25 cellular contexts compared by ENCODE assay signal in the genomic region with DNA sequence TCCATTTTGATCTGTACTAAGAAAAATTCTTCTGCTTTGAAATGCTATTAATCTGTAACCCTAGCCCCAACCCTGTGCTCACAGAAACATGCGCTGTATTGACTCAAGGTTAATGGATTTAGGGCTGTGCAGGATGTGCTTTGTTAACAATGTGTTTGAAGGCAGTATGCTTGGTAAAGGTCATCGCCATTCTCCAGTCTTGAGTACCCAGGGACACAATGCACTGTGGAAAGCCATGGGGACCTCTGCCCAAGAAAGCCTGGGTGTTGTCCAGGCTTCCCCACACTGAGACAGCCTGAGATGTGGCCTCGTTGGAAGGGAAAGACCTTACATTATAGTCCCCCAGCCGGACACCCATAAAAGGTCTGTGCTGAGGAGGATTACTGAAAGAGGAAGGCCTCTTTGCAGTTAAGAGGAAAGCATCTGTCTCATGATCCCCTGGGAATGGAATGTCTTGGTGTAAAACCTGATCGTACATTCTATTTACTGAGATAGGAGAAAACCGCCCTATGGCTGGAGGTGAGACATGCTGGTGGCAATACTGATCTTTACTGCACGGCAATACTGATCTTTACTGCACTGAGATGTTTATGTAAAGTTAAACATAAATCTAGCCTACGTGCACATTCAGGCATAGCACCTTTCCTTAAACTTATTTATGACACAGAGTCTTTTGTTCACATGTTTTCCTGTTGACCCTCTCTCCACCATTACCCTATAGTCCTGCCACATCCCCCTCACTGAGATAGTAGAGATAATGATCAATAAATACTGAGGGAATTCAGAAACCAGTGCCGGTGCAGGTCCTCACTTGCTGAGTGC. TPM values are rescaled to one million over a fixed set of nuclear protein-coding genes. Genes with fewer than 3 reads are reported as not detected.
DNase-seq lines count a peak whose midpoint lies in the region; ATAC-seq, FAIRE-seq and TF ChIP-seq lines count a peak whose summit lies in the region.
"Had no signal": no experiment of that assay in that cellular context is flagged by ENCODE, and none has a peak within 500 bp of the region (broad histone marks: within the 10 kb centered on the region; RNA-seq: fewer than 3 reads in every experiment).

No MANE protein-coding gene starts in this region.

- H3K4me3 Mint-ChIP-seq in activated T-cell treated with anti-CD3 and anti-CD28 coated beads, Interleukin-2, amount 50 U/mL, for 4 hours: no peak overlapping the region

- no peaks in the 10 kb centered on the region for H3K36me3 Mint-ChIP-seq in activated T-cell treated with anti-CD3 and anti-CD28 coated beads, Interleukin-2, amount 50 U/mL, for 4 hours (ENCODE audit: insufficient read depth)

- BruUV-seq in HepG2 (replicated peaks; lab: Mats Ljungman, UMichigan): no TSS peak

- H3K27ac ChIP-seq in HepG2 (ENCODE audit: extremely low read length, insufficient read depth, low read length) (peak overlapping the region; percentile 76), right lobe of liver (no peak overlapping the region), suprapubic skin (no peak overlapping the region), right cardiac atrium (ENCODE audit: low read length) (no peak overlapping the region)
- H3K27ac ChIP-seq: skin epidermis had no signal

- TF ChIP-seq CTCF in HepG2 (CRISPR knock-in tag; IDR thresholded peaks at IDR 0.05) (no peak), right lobe of liver (IDR thresholded peaks at IDR 0.05) (no peak), suprapubic skin (IDR thresholded peaks at IDR 0.05) (no peak)

- intact Hi-C loops in HepG2 (cut with micrococcal nuclease; ENCODE audit: unreplicated experiment): no loop called here
- intact Hi-C loops in right lobe of liver (cut with DNase I): loop anchor here in 1 of 2 donors (10.0 kb wide), 1 partner anchor 118 kb away; no protein-coding TSS in a partner anchor
- intact Hi-C loops in right cardiac atrium (cut with DNase I): no loop called here

- WGBS in HepG2 (ENCODE audit: low lambda C conversion rate): 0% methylated on average over 9 of the region's 9 CpGs
- 73% methylated on average over 8 of the region's 9 CpGs for WGBS in right lobe of liver (ENCODE audit: insufficient coverage, low coverage, low lambda C conversion rate, missing lambda C conversion rate)
- WGBS in suprapubic skin: 84% methylated on average over 9 of the region's 9 CpGs
- WGBS in right cardiac atrium: 87% methylated on average over 9 of the region's 9 CpGs

- no peaks in the 10 kb centered on the region for H3K9me3 ChIP-seq in HepG2 (ENCODE audit: low read length)
- no peaks in the 10 kb centered on the region for H3K9me3 ChIP-seq in right lobe of liver
- no peaks in the 10 kb centered on the region for H3K9me3 ChIP-seq in suprapubic skin
- no peaks in the 10 kb centered on the region for H3K9me3 ChIP-seq in right cardiac atrium (ENCODE audit: control insufficient read depth, low read length)
- H3K9me3 ChIP-seq: MG63 had no signal

- TF ChIP-seq RAD21 in HepG2 (CRISPR knock-in tag; IDR thresholded peaks at IDR 0.05): no peak

- TF ChIP-seq EP300 in HepG2 (IDR thresholded peaks at IDR 0.05; ENCODE audit: low read depth in 2 of 2, low read length in 2 of 2): peak in 1 of 2 experiments; percentile 84; a peak in 2 of 4 replicates
- TF ChIP-seq EP300 in HepG2 (CRISPR knock-in tag; IDR thresholded peaks at IDR 0.05; ENCODE audit: borderline replicate concordance): peak; percentile 53; the same call in 1 of the 2 replicates
- TF ChIP-seq EP300 in suprapubic skin (IDR thresholded peaks at IDR 0.05): no peak

- in situ Hi-C loops in HepG2 (cut with HindIII; ENCODE audit: extremely low pct_ligation_motif_present, low pct_unique_long_range_greater_than_20kb): no loop called here

- H3K36me3 ChIP-seq in HepG2 (replicated peaks in 1 of 2; ENCODE audit: control insufficient read depth in 1 of 2, insufficient read depth in 2 of 2, low read length in 2 of 2) (peaks cover 6 to 21% of the 10 kb centered on the region in 2 experiments), right lobe of liver (no peaks in the 10 kb centered on the region), suprapubic skin (peaks cover 8% of the 10 kb centered on the region)

- ATAC-seq in HepG2 (peak; percentile 80), right lobe of liver (no peak), right cardiac atrium (no peak)
- ATAC-seq in activated T-cell treated with anti-CD3 and anti-CD28 coated beads, Interleukin-2, amount 50 U/mL, for 4 hours: no peak

- H2AFZ ChIP-seq in HepG2 (ENCODE audit: low read length): no peak overlapping the region

- H4K20me1 ChIP-seq in HepG2 (ENCODE audit: insufficient read depth, low read length): no peaks in the 10 kb centered on the region

- H3K4me1 Mint-ChIP-seq in activated T-cell treated with anti-CD3 and anti-CD28 coated beads, Interleukin-2, amount 50 U/mL, for 4 hours (ENCODE audit: low read depth): no peaks in the 10 kb centered on the region

- no peaks in the 10 kb centered on the region for H3K27me3 ChIP-seq in HepG2 (ENCODE audit: control insufficient read depth in 1 of 2, insufficient read depth in 2 of 2, low read length in 2 of 2)
- no peaks in the 10 kb centered on the region for H3K27me3 ChIP-seq in right lobe of liver
- no peaks in the 10 kb centered on the region for H3K27me3 ChIP-seq in suprapubic skin
- H3K27me3 ChIP-seq in right cardiac atrium (ENCODE audit: control insufficient read depth, insufficient read depth): no peaks in the 10 kb centered on the region
- H3K27me3 ChIP-seq: MG63 had no signal

- H3K9me3 Mint-ChIP-seq in activated T-cell treated with anti-CD3 and anti-CD28 coated beads, Interleukin-2, amount 50 U/mL, for 4 hours: no peaks in the 10 kb centered on the region

- CTCF ChIA-PET in HepG2 (lab: Yijun Ruan, JAX; ENCODE audit: low intra/inter-chr PET ratio, low total read pairs): no interaction called here

- DNase-seq in HepG2 (ENCODE audit: low spot score) (peak; percentile 91), right lobe of liver (no peak), NCI-H524 treated with DMSO at 0.1 percent for 48 hours (lab: John Stamatoyannopoulos, UW) (peak; percentile 84), islet precursor cell (peak; percentile 44), suprapubic skin (ENCODE audit: low spot score in 2 of 2) (no peak), SIG-M5 treated with dmso at 0.1 percent for 504 hours (lab: John Stamatoyannopoulos, UW; ENCODE audit: unreplicated experiment) (no peak), right cardiac atrium (no peak)
- DNase-seq in activated T-cell treated with anti-CD3 and anti-CD28 coated beads, Interleukin-2, amount 50 U/mL, for 4 hours: no peak
- DNase-seq: ACHN; activated CD4-positive, alpha-beta T cell treated with anti-CD3 and anti-CD28 coated beads, Interleukin-2, amount 50 U/mL, for 48 hours; activated CD4-positive, CD25-positive, alpha-beta regulatory T cell; activated gamma-delta T cell; C1 segment of cervical spinal cord; Calu3; IMR-90; MG63; NCI-H1436; NCI-H2227 treated with DMSO at 0.1 percent for 48 hours; NCI-H774; nucleus accumbens; SHP77; stimulated activated CD4-positive, alpha-beta T cell treated with anti-CD3 and anti-CD28 coated beads, Interleukin-1b, Interleukin-23, amount 100 ng/mL, for 48 hours; SW 1271 had no signal

- H3K4me3 ChIP-seq in HepG2 (replicated peaks in 1 of 3; ENCODE audit: insufficient read depth in 1 of 3, low read depth in 2 of 3, low read length in 3 of 3) (no peak overlapping the region; a peak in 1 of 6 replicates), right lobe of liver (no peak overlapping the region), suprapubic skin (no peak overlapping the region), right cardiac atrium (ENCODE audit: low read length) (no peak overlapping the region)
- H3K4me3 ChIP-seq: MG63, skin epidermis had no signal

- peak overlapping the region; percentile 55; the same call in 1 of the 2 replicates for H3K9ac ChIP-seq in HepG2 (ENCODE audit: insufficient read depth, low read depth, low read length)

- peak overlapping the region; percentile 62 for H3K4me2 ChIP-seq in HepG2 (ENCODE audit: low read depth, low read length)

- peaks cover 3% of the 10 kb centered on the region for H3K27me3 Mint-ChIP-seq in activated T-cell treated with anti-CD3 and anti-CD28 coated beads, Interleukin-2, amount 50 U/mL, for 4 hours (ENCODE audit: low read depth)

- peaks cover 30% of the 10 kb centered on the region for H3K79me2 ChIP-seq in HepG2 (ENCODE audit: insufficient read depth, low read length)

- FAIRE-seq in HepG2 (lab: Jason Lieb, UNC): peak; percentile 91
- FAIRE-seq: urothelium cell line had no signal

- peak in 1 of 2 experiments; percentile 44; a peak in 1 of 4 replicates for TF ChIP-seq POLR2A in HepG2 (IDR thresholded peaks at IDR 0.05; ENCODE audit: insufficient read depth in 1 of 2, low read depth in 2 of 2, low read length in 2 of 2)
- no peak for TF ChIP-seq POLR2A in right lobe of liver (IDR thresholded peaks at IDR 0.05)
- no peak for TF ChIP-seq POLR2A in suprapubic skin (IDR thresholded peaks at IDR 0.05)

- peaks cover 80% of the 10 kb centered on the region for H3K4me1 ChIP-seq in HepG2 (ENCODE audit: insufficient read depth, low read length)
- no peaks in the 10 kb centered on the region for H3K4me1 ChIP-seq in right lobe of liver
- H3K4me1 ChIP-seq in suprapubic skin: no peaks in the 10 kb centered on the region
- no peaks in the 10 kb centered on the region for H3K4me1 ChIP-seq in right cardiac atrium (ENCODE audit: control insufficient read depth, insufficient read depth, low read length)

- POLR2A ChIA-PET in HepG2 (lab: Yijun Ruan, JAX): no interaction called here

RNA-seq across cellular contexts. Expression of a gene that starts 6.3 kb away (rescaled TPM):
- total RNA-seq in HepG2 (2016; rRNA removed; fragmentation: Illumina TruSeq; extraction: Trizol) (2.2 and 4.7 TPM in 2 replicates), right lobe of liver (1 to 10 TPM; 1.2 to 2.8 (median 2.4) TPM), suprapubic skin (10 to 100 TPM; 11.0 to 17.4 (median 13.3) TPM), right cardiac atrium (1 to 10 TPM; 3.4 to 5.2 (median 4.3) TPM)
- total RNA-seq in HepG2 (2016; cell fraction: cytosol; rRNA removed; fragmentation: Illumina TruSeq; extraction: Trizol; ENCODE audit: low read depth): 4.8 and 7.9 TPM in 2 replicates
- total RNA-seq in HepG2 (2016; cell fraction: insoluble cytoplasmic fraction; rRNA removed; fragmentation: Illumina TruSeq; extraction: Trizol): 1.9 and 4.8 TPM in 2 replicates
- total RNA-seq in HepG2 (2016; cell fraction: membrane; rRNA removed; fragmentation: Illumina TruSeq; extraction: Trizol): 3.9 and 5.7 TPM in 2 replicates
- total RNA-seq in HepG2 (2016; cell fraction: nucleus; rRNA removed; fragmentation: Illumina TruSeq; extraction: Trizol): 3.7 and 5.7 TPM in 2 replicates
- polyA plus RNA-seq in HepG2 (2011; rRNA removed) (60.5 and 75.7 TPM in 2 replicates), right cardiac atrium (3.6 TPM)
- polyA plus RNA-seq in HepG2 (2011; cell fraction: cytosol; rRNA removed): 43.3 TPM in 2 replicates
- polyA plus RNA-seq in HepG2 (2011; cell fraction: nucleus; rRNA removed): 156 and 196 TPM in 2 replicates
- 56.2 and 56.6 TPM in 2 replicates for polyA plus RNA-seq in HepG2 (2012)
- 6.6 and 6.7 TPM in 2 replicates for polyA plus RNA-seq in HepG2 (2016; cell fraction: cytosol; fragmentation: Illumina TruSeq; extraction: Trizol; ENCODE audit: low read depth)
- polyA plus RNA-seq in HepG2 (2016; cell fraction: insoluble cytoplasmic fraction; fragmentation: Illumina TruSeq; extraction: Trizol; ENCODE audit: low read depth): 3.7 and 4.6 TPM in 2 replicates
- polyA plus RNA-seq in HepG2 (2016; cell fraction: membrane; fragmentation: Illumina TruSeq; extraction: Trizol; ENCODE audit: low read depth): 5.4 and 6.6 TPM in 2 replicates
- polyA plus RNA-seq in HepG2 (2016; cell fraction: nucleus; fragmentation: Illumina TruSeq; extraction: Trizol; ENCODE audit: insufficient read depth, low read depth): 16.4 and 17.2 TPM in 2 replicates
- 0.58 and 57.9 TPM in 2 replicates for polyA minus RNA-seq in HepG2 (2011; rRNA and poly(A)+ RNA removed; ENCODE audit: low replicate concordance)
- polyA minus RNA-seq in HepG2 (2011; cell fraction: cytosol; rRNA and poly(A)+ RNA removed): 15.7 and 18.4 TPM in 2 replicates
- polyA minus RNA-seq in HepG2 (2011; cell fraction: nucleus; rRNA and poly(A)+ RNA removed): 38.0 and 53.5 TPM in 2 replicates
- total RNA-seq in activated T-cell treated with anti-CD3 and anti-CD28 coated beads, Interleukin-2, amount 50 U/mL, for 4 hours: under 1 TPM; 0.34 to 0.82 (median 0.61) TPM

RNA-seq across cellular contexts. Expression of a gene that starts 20.0 kb away (rescaled TPM):
- total RNA-seq in HepG2 (2016; rRNA removed; fragmentation: Illumina TruSeq; extraction: Trizol) (58.7 and 69.2 TPM in 2 replicates), right lobe of liver (10 to 100 TPM; 12.9 to 24.6 (median 19.1) TPM), suprapubic skin (10 to 100 TPM; 27.1 to 33.0 (median 28.3) TPM), right cardiac atrium (10 to 100 TPM; 35.5 to 43.4 (median 37.0) TPM)
- 14.8 and 15.0 TPM in 2 replicates for total RNA-seq in HepG2 (2016; cell fraction: cytosol; rRNA removed; fragmentation: Illumina TruSeq; extraction: Trizol; ENCODE audit: low read depth)
- total RNA-seq in HepG2 (2016; cell fraction: insoluble cytoplasmic fraction; rRNA removed; fragmentation: Illumina TruSeq; extraction: Trizol): 59.9 and 75.2 TPM in 2 replicates
- total RNA-seq in HepG2 (2016; cell fraction: membrane; rRNA removed; fragmentation: Illumina TruSeq; extraction: Trizol): 28.9 and 32.1 TPM in 2 replicates
- 32.0 and 37.9 TPM in 2 replicates for total RNA-seq in HepG2 (2016; cell fraction: nucleus; rRNA removed; fragmentation: Illumina TruSeq; extraction: Trizol)
- polyA plus RNA-seq in HepG2 (2011; rRNA removed) (78.5 and 95.5 TPM in 2 replicates), right cardiac atrium (30.9 TPM)
- polyA plus RNA-seq in HepG2 (2011; cell fraction: cytosol; rRNA removed): 55.6 and 71.5 TPM in 2 replicates
- polyA plus RNA-seq in HepG2 (2011; cell fraction: nucleus; rRNA removed): 68.9 and 76.8 TPM in 2 replicates
- 143 and 171 TPM in 2 replicates for polyA plus RNA-seq in HepG2 (2012)
- 10.8 and 12.4 TPM in 2 replicates for polyA plus RNA-seq in HepG2 (2016; cell fraction: cytosol; fragmentation: Illumina TruSeq; extraction: Trizol; ENCODE audit: low read depth)
- 79.7 and 83.7 TPM in 2 replicates for polyA plus RNA-seq in HepG2 (2016; cell fraction: insoluble cytoplasmic fraction; fragmentation: Illumina TruSeq; extraction: Trizol; ENCODE audit: low read depth)
- 23.3 and 24.5 TPM in 2 replicates for polyA plus RNA-seq in HepG2 (2016; cell fraction: membrane; fragmentation: Illumina TruSeq; extraction: Trizol; ENCODE audit: low read depth)
- polyA plus RNA-seq in HepG2 (2016; cell fraction: nucleus; fragmentation: Illumina TruSeq; extraction: Trizol; ENCODE audit: insufficient read depth, low read depth): 76.1 and 83.0 TPM in 2 replicates
- 20.6 and 28.7 TPM in 2 replicates for polyA minus RNA-seq in HepG2 (2011; rRNA and poly(A)+ RNA removed; ENCODE audit: low replicate concordance)
- 26.5 and 26.6 TPM in 2 replicates for polyA minus RNA-seq in HepG2 (2011; cell fraction: cytosol; rRNA and poly(A)+ RNA removed)
- polyA minus RNA-seq in HepG2 (2011; cell fraction: nucleus; rRNA and poly(A)+ RNA removed): 50.9 and 51.7 TPM in 2 replicates
- 100 to 1,000 TPM; 132 to 138 (median 134) TPM for total RNA-seq in activated T-cell treated with anti-CD3 and anti-CD28 coated beads, Interleukin-2, amount 50 U/mL, for 4 hours

Comparison
In these comparisons a context has a peak if more than half of its experiments do, and no peak if none do; other contexts are left out.
1. DNase-seq: peak in HepG2 (single experiment), NCI-H524 treated with DMSO at 0.1 percent for 48 hours (single experiment) and islet precursor cell (single experiment); none in right lobe of liver (0 of 3), suprapubic skin (0 of 2), SIG-M5 treated with dmso at 0.1 percent for 504 hours (single experiment), activated T-cell treated with anti-CD3 and anti-CD28 coated beads, Interleukin-2, amount 50 U/mL, for 4 hours (single experiment) and right cardiac atrium (0 of 3).